8 cellular contexts compared by ENCODE assay signal in genomic region chr10:27360581-27361172, GRCh38.
A peak's percentile ranks its signal among the peaks of the same experiment; 100 is the strongest.
DNase-seq lines count a peak whose midpoint lies in the region; ATAC-seq and FAIRE-seq lines count a peak whose summit lies in the region.

No MANE protein-coding gene starts in this region.

- ATAC-seq in GM19438 (IDR thresholded peaks at IDR 0.05; ENCODE audit: low read depth, unreplicated experiment) (peak; percentile 92), HG03520 (IDR thresholded peaks at IDR 0.05; ENCODE audit: unreplicated experiment) (peak; percentile 95)

- FAIRE-seq in endometrium (lab: Jason Lieb, UNC), result peak; percentile 39

- DNase-seq in CMK (ENCODE audit: low read depth), result peak; percentile 65
- DNase-seq in NCI-H82 (lab: John Stamatoyannopoulos, UW), result peak; percentile 78
- DNase-seq in activated CD8-positive, alpha-beta memory T cell treated with anti-CD3 and anti-CD28 coated beads for 24 hours, result peak; percentile 92
- peak; percentile 74 for DNase-seq in mucosa of gallbladder (ENCODE audit: low spot score)
- peak; percentile 87 for DNase-seq in stimulated activated CD8-positive, alpha-beta memory T cell treated with anti-CD3 and anti-CD28 coated beads, Interleukin-4, amount 100 ng/mL, for 48 hours

Comparison
In these comparisons a context has a peak if more than half of its experiments do, and no peak if none do; other contexts are left out.
1. Peak in every context shown above with its lines: DNase-seq and ATAC-seq.